Comparison of ENCODE assay signal across 22 cellular contexts in the genomic region with DNA sequence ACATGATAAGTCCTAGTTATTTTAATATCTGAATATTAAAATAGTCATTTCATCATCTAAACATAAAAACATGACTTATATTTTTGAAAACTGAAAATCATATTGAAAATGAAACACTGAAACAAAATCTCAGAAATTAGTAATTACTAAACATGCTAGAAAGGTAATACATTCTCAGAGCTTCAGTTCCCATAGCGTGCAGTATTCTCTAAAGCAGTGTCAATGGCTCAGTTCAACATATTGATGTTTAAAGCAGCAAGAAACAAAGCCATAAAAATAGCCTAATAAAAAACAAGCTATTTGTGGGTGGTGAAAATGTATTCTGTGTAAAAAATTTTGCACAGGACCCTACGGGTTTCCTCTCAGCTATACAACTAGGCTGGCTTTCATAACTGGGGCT.
DNase-seq lines count a peak whose midpoint lies in the region; ATAC-seq lines count a peak whose summit lies in the region.
"Had no signal": no experiment of that assay in that cellular context is flagged by ENCODE, and none has a peak within 500 bp of the region (broad histone marks: within the 10 kb centered on the region; RNA-seq: fewer than 3 reads in every experiment).

No MANE protein-coding gene starts in this region.

- H3K9me3 Mint-ChIP-seq in activated CD4-positive, alpha-beta T cell treated with anti-CD3 and anti-CD28 coated beads for 36 hours (ENCODE audit: low read depth), result peaks cover 9% of the 10 kb centered on the region

- H3K4me3 Mint-ChIP-seq in activated CD4-positive, alpha-beta T cell treated with anti-CD3 and anti-CD28 coated beads for 36 hours, result no peak overlapping the region
- H3K4me3 Mint-ChIP-seq: CD8-positive, alpha-beta T cell; HFFc6; IgD-negative memory B cell had no signal

- H3K27me3 Mint-ChIP-seq in activated CD4-positive, alpha-beta T cell treated with anti-CD3 and anti-CD28 coated beads for 36 hours, result no peaks in the 10 kb centered on the region
- H3K27me3 Mint-ChIP-seq: IgD-negative memory B cell had no signal

- no peaks in the 10 kb centered on the region for H3K36me3 Mint-ChIP-seq in activated CD4-positive, alpha-beta T cell treated with anti-CD3 and anti-CD28 coated beads for 36 hours (ENCODE audit: low read depth)
- H3K36me3 Mint-ChIP-seq: CD8-positive, alpha-beta T cell had no signal

- POLR2A ChIA-PET in activated CD4-positive, alpha-beta T cell treated with anti-CD3 and anti-CD28 coated beads for 36 hours (lab: Charles Lee), result no interaction called here

- H3K27ac Mint-ChIP-seq in activated CD4-positive, alpha-beta T cell treated with anti-CD3 and anti-CD28 coated beads for 36 hours, result no peak overlapping the region
- H3K27ac Mint-ChIP-seq: CD8-positive, alpha-beta T cell; HFFc6; IgD-negative memory B cell had no signal

- CTCF ChIA-PET in activated CD4-positive, alpha-beta T cell treated with anti-CD3 and anti-CD28 coated beads for 36 hours (lab: Charles Lee), result no interaction called here

- peak; percentile 59 for ATAC-seq in GM18498 (IDR thresholded peaks at IDR 0.05; ENCODE audit: unreplicated experiment)
- ATAC-seq in GM19395 (IDR thresholded peaks at IDR 0.05; ENCODE audit: unreplicated experiment), result peak; percentile 50
- peak; percentile 50 for ATAC-seq in HG02840 (IDR thresholded peaks at IDR 0.05; ENCODE audit: low FRiP score, unreplicated experiment)
- ATAC-seq in HG03571 (IDR thresholded peaks at IDR 0.05; ENCODE audit: unreplicated experiment), result peak; percentile 50
- ATAC-seq in HG02981 (IDR thresholded peaks at IDR 0.05; ENCODE audit: unreplicated experiment), result no peak
- no peak for ATAC-seq in activated CD4-positive, alpha-beta T cell treated with anti-CD3 and anti-CD28 coated beads for 36 hours
- ATAC-seq: CD8-positive, alpha-beta T cell had no signal

- intact Hi-C loops in activated CD4-positive, alpha-beta T cell treated with anti-CD3 and anti-CD28 coated beads for 36 hours (cut with DNase I, micrococcal nuclease), result no loop called here

- no peaks in the 10 kb centered on the region for H3K4me1 Mint-ChIP-seq in activated CD4-positive, alpha-beta T cell treated with anti-CD3 and anti-CD28 coated beads for 36 hours
- H3K4me1 Mint-ChIP-seq: IgD-negative memory B cell had no signal

- DNase-seq in NCI-H2171 (lab: John Stamatoyannopoulos, UW) (no peak), amniotic stem cell (lab: John Stamatoyannopoulos, UW) (no peak)
- no peak for DNase-seq in activated CD4-positive, alpha-beta T cell treated with anti-CD3 and anti-CD28 coated beads for 36 hours
- DNase-seq: 8988T; C1 segment of cervical spinal cord; CD8-positive, alpha-beta T cell; DND-41; H7; HFFc6; MV-4-11; NCI-H1105 treated with DMSO at 0.1 percent for 48 hours; NCI-H2029 treated with DMSO at 0.1 percent for 48 hours; NCI-H524 treated with DMSO at 0.1 percent for 48 hours; NCI-H82; OCI-M1; T-helper 2 cell had no signal

Comparison
In these comparisons a context has a peak if more than half of its experiments do, and no peak if none do; other contexts are left out.
1. ATAC-seq: peak in GM18498 (single experiment), GM19395 (single experiment), HG02840 (single experiment) and HG03571 (single experiment); none in HG02981 (single experiment) and activated CD4-positive, alpha-beta T cell treated with anti-CD3 and anti-CD28 coated beads for 36 hours (single experiment).